Comparison of ENCODE assay signal across 29 cellular contexts in the genomic region with DNA sequence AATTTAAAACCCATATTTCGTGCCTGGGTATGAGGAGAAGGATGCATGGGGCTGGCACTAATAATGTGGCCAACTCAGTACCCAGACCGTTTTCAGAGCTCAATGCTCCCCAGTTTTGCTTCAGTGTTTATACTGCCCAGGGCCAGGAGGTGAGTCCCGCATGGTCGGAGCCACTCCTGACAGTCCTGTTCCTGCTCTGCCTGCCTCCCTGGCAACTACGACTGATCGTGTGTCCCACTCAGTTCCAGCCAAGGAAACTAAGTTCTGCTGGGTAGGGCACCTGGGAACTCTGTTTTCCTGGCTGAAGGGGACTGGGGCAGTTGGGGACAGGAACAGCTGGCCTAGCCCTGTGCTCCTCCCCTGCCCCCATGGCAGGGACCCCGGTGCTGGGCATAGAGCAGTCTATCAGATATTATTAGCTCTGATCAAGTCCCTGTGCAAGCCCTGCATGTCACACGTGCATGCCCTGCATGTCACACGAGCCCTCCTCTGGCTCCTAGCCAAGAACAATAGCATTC. TPM values are rescaled to one million over a fixed set of nuclear protein-coding genes. Genes with fewer than 3 reads are reported as not detected.
DNase-seq lines count a peak whose midpoint lies in the region; ATAC-seq and TF ChIP-seq lines count a peak whose summit lies in the region.
"Had no signal": no experiment of that assay in that cellular context is flagged by ENCODE, and none has a peak within 500 bp of the region (broad histone marks: within the 10 kb centered on the region; RNA-seq: fewer than 3 reads in every experiment).

No MANE protein-coding gene starts in this region.

- no peak overlapping the region for H3K4me3 ChIP-seq in Panc1 (ENCODE audit: low read depth in 2 of 2, low read length in 2 of 2)
- no peak overlapping the region for H3K4me3 ChIP-seq in esophagus squamous epithelium
- H3K4me3 ChIP-seq: pancreas, Peyer's patch, tibial nerve had no signal

- no peaks in the 10 kb centered on the region for H3K4me1 ChIP-seq in Panc1 (ENCODE audit: control insufficient read depth, insufficient read depth, low read length)
- no peaks in the 10 kb centered on the region for H3K4me1 ChIP-seq in esophagus squamous epithelium
- H3K4me1 ChIP-seq: pancreas, Peyer's patch, tibial nerve had no signal

- no peaks in the 10 kb centered on the region for H3K36me3 ChIP-seq in Panc1 (ENCODE audit: control insufficient read depth, insufficient read depth, low read length)
- no peaks in the 10 kb centered on the region for H3K36me3 ChIP-seq in esophagus squamous epithelium
- H3K36me3 ChIP-seq: pancreas, Peyer's patch, tibial nerve had no signal

- BruUV-seq in Panc1 (replicated peaks; lab: Mats Ljungman, UMichigan) = no TSS peak

- CTCF ChIA-PET in Panc1 (lab: Charles Lee) = interaction anchor here (0.6 kb wide), 1 partner anchor 182 kb away, joined by 4 read pairs; no protein-coding TSS in a partner anchor

- H3K9me3 ChIP-seq in Panc1 (ENCODE audit: control insufficient read depth, insufficient read depth, low read depth, low read length) (no peaks in the 10 kb centered on the region), esophagus squamous epithelium (no peaks in the 10 kb centered on the region)
- H3K9me3 ChIP-seq: pancreas, Peyer's patch had no signal

- DNase-seq in DMS153 treated with DMSO at 0.1 percent for 48 hours (lab: John Stamatoyannopoulos, UW; ENCODE audit: unreplicated experiment) (peak; percentile 48), NCI-H1092 treated with DMSO at 0.1 percent for 48 hours (lab: John Stamatoyannopoulos, UW) (peak; percentile 59), NCI-H2171 (lab: John Stamatoyannopoulos, UW) (peak; percentile 83), Panc1 (ENCODE audit: low read depth, low spot score) (no peak), esophagus squamous epithelium (lab: John Stamatoyannopoulos, UW) (no peak)
- DNase-seq: activated CD4-positive, alpha-beta T cell treated with anti-CD3 and anti-CD28 coated beads for 48 hours; CD4-positive, alpha-beta T cell; cerebellar nuclear complex; erythroblast; foreskin melanocyte; HFFc6; immature natural killer cell; Kasumi-1; left ventricle myocardium superior; naive thymus-derived CD8-positive, alpha-beta T cell; NCI-H187; pancreas; Peyer's patch; right cardiac atrium; stimulated activated naive CD8-positive, alpha-beta T cell treated with anti-CD3 and anti-CD28 coated beads, Interleukin-15, amount 100 ng/mL, for 72 hours had no signal

- whole genome bisulfite sequencing in esophagus squamous epithelium, 2 donors = 26 to 43% methylated on average over 8 to 9 of the region's 9 CpGs

- ATAC-seq in Panc1 (peak; percentile 72; the same call in 1 of the 2 replicates), HG02642 (IDR thresholded peaks at IDR 0.05; ENCODE audit: poor library complexity, unreplicated experiment) (no peak), HG02610 (IDR thresholded peaks at IDR 0.05; ENCODE audit: unreplicated experiment) (no peak), GM19035 (IDR thresholded peaks at IDR 0.05; ENCODE audit: unreplicated experiment) (no peak)
- ATAC-seq: left ventricle myocardium superior; naive thymus-derived CD8-positive, alpha-beta T cell; pancreas; right cardiac atrium; stimulated activated naive CD8-positive, alpha-beta T cell treated with anti-CD3 and anti-CD28 coated beads, Interleukin-15, amount 100 ng/mL, for 72 hours had no signal

- H3K27me3 ChIP-seq in Panc1 (ENCODE audit: control insufficient read depth, insufficient read depth, low read length) = peaks cover 4% of the 10 kb centered on the region; the same call in 1 of the 2 replicates
- H3K27me3 ChIP-seq in esophagus squamous epithelium = peaks cover 0 to 48% (median 0%) of the 10 kb centered on the region in 4 donors
- H3K27me3 ChIP-seq: pancreas, Peyer's patch, tibial nerve had no signal

- intact Hi-C loops in Panc1 (cut with micrococcal nuclease; ENCODE audit: unreplicated experiment) = no loop called here
- intact Hi-C loops in esophagus squamous epithelium (cut with DNase I) = no loop called here

- no peak overlapping the region for H3K27ac ChIP-seq in Panc1 (ENCODE audit: low read length)
- no peak overlapping the region for H3K27ac ChIP-seq in esophagus squamous epithelium
- H3K27ac ChIP-seq: pancreas, Peyer's patch, tibial nerve had no signal

- TF ChIP-seq CTCF in Panc1 (IDR thresholded peaks at IDR 0.05) = no peak
- no peak for TF ChIP-seq CTCF in esophagus squamous epithelium (IDR thresholded peaks at IDR 0.05)

- in situ Hi-C loops in Panc1 (cut with HindIII; ENCODE audit: low pct_unique_long_range_greater_than_20kb, low sequenced_read_pairs) = no loop called here

- TF ChIP-seq POLR2A in esophagus squamous epithelium (IDR thresholded peaks at IDR 0.05) = no peak

- POLR2A ChIA-PET in Panc1 (lab: Charles Lee) = no interaction called here

RNA-seq across cellular contexts. Expression of a gene that starts 19.2 kb away (rescaled TPM):
- not detected for total RNA-seq in Panc1 (2021; ENCODE audit: unreplicated experiment)
- not detected for polyA plus RNA-seq in Panc1 (2012; ENCODE audit: insufficient read length)
- total RNA-seq in esophagus squamous epithelium = 1,000 to 10,000 TPM in 2 of 4 donors, 100 to 1,000 TPM in 1, 1 to 10 TPM in 1; 8.8 to 9,163 (median 3,171) TPM
- total RNA-seq: activated T-helper 2 cell treated with anti-CD3 and anti-CD28 coated beads, Interferon-gamma antibody, Interleukin-2, Interleukin-4, amounts not matched to agents 10 μg/mL and 5 μg/mL and 100 μg/mL, durations not matched to agents 14 hours and 24 hours and 36 hours; CD4-positive, alpha-beta T cell; Daoy; HFFc6; left ventricle myocardium superior; mesothelial cell of epicardium; naive thymus-derived CD8-positive, alpha-beta T cell; pancreas; Peyer's patch; right cardiac atrium; SK-MEL-5; T-helper 1 cell treated with Interleukin-12 subunit alpha and Interleukin-12 subunit beta and Interleukin-4 antibody, amounts not matched to agents 30 ng/mL and 1 ng/mL, for 36 hours had no signal
- polyA plus RNA-seq: immature natural killer cell; naive thymus-derived CD8-positive, alpha-beta T cell; pancreas; right cardiac atrium had no signal

RNA-seq across cellular contexts. Expression of a gene that starts 25.0 kb away (rescaled TPM):
- not detected for total RNA-seq in Panc1 (2021; ENCODE audit: unreplicated experiment)
- polyA plus RNA-seq in Panc1 (2012; ENCODE audit: insufficient read length) = not detected
- total RNA-seq in esophagus squamous epithelium = 10 to 100 TPM in 1 of 4 donors, 1 to 10 TPM in 2, not detected in 1; 6.7 to 72.9 (median 8.1) TPM
- total RNA-seq: activated T-helper 2 cell treated with anti-CD3 and anti-CD28 coated beads, Interferon-gamma antibody, Interleukin-2, Interleukin-4, amounts not matched to agents 10 μg/mL and 5 μg/mL and 100 μg/mL, durations not matched to agents 14 hours and 24 hours and 36 hours; CD4-positive, alpha-beta T cell; Daoy; HFFc6; left ventricle myocardium superior; mesothelial cell of epicardium; naive thymus-derived CD8-positive, alpha-beta T cell; pancreas; Peyer's patch; right cardiac atrium; SK-MEL-5; T-helper 1 cell treated with Interleukin-12 subunit alpha and Interleukin-12 subunit beta and Interleukin-4 antibody, amounts not matched to agents 30 ng/mL and 1 ng/mL, for 36 hours; tibial nerve had no signal
- polyA plus RNA-seq: immature natural killer cell; naive thymus-derived CD8-positive, alpha-beta T cell; pancreas; right cardiac atrium had no signal

RNA-seq across cellular contexts. Expression of a gene that starts 50.4 kb away (rescaled TPM):
- total RNA-seq in Panc1 (2021; ENCODE audit: unreplicated experiment) = not detected
- polyA plus RNA-seq in Panc1 (2012; ENCODE audit: insufficient read length) = not detected
- total RNA-seq in esophagus squamous epithelium = over 10,000 TPM in 3 of 4 donors, 1,000 to 10,000 TPM in 1; 4,308 to 17,245 (median 15,998) TPM
- total RNA-seq: activated T-helper 2 cell treated with anti-CD3 and anti-CD28 coated beads, Interferon-gamma antibody, Interleukin-2, Interleukin-4, amounts not matched to agents 10 μg/mL and 5 μg/mL and 100 μg/mL, durations not matched to agents 14 hours and 24 hours and 36 hours; Daoy; HFFc6; mesothelial cell of epicardium; naive thymus-derived CD8-positive, alpha-beta T cell; SK-MEL-5; T-helper 1 cell treated with Interleukin-12 subunit alpha and Interleukin-12 subunit beta and Interleukin-4 antibody, amounts not matched to agents 30 ng/mL and 1 ng/mL, for 36 hours had no signal

Comparison
In these comparisons a context has a peak if more than half of its experiments do, and no peak if none do; other contexts are left out.
1. DNase-seq: peak in DMS153 treated with DMSO at 0.1 percent for 48 hours (single experiment), NCI-H1092 treated with DMSO at 0.1 percent for 48 hours (single experiment) and NCI-H2171 (single experiment); none in Panc1 (single experiment) and esophagus squamous epithelium (single experiment).
2. RNA of a gene that starts 50.4 kb away (total RNA-seq): 4,308 to 17,245 TPM in esophagus squamous epithelium; not detected in Panc1 (single experiment); every median in the first group is over 1,000 times any median in the second.